In the genomic region with DNA sequence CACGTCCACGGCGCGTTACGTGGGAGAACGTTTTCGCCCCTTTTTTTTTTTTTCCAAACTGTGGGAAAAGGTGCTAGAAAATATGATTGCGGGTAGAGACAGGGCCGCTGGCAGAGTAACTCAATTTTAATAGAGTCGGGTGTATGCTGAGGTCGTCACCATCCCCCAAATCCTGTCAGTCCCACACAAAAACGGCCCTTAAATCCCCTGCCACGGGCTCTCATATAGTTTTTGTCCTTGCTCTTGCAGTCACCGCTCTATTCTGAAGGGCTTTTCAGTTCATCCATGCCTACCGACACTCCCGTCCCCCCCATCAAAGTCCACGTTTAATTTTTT, we compare ENCODE assay signal across 1 cellular context.
TF ChIP-seq lines count a peak whose summit lies in the region.

No MANE protein-coding gene starts in this region.

TF ChIP-seq in GM12878, 131 proteins besides CTCF, POLR2A, EP300 and RAD21 (continued from another document):
- TF ChIP-seq RAD51 (IDR thresholded peaks at IDR 0.05) (no peak), GABPA (IDR thresholded peaks at IDR 0.05; ENCODE audit: low read depth) (no peak), JUNB (IDR thresholded peaks at IDR 0.05) (no peak), ETV6 (conservative IDR thresholded peaks at IDR 0.05 in 1 of 2, IDR thresholded peaks at IDR 0.05 in 1 of 2; ENCODE audit: borderline replicate concordance in 1 of 2, low read depth in 1 of 2) (no peak), ZNF384 (IDR thresholded peaks at IDR 0.05; ENCODE audit: borderline replicate concordance, low read depth, low read length) (peak; percentile 89)
- TF ChIP-seq, protein P1, sequence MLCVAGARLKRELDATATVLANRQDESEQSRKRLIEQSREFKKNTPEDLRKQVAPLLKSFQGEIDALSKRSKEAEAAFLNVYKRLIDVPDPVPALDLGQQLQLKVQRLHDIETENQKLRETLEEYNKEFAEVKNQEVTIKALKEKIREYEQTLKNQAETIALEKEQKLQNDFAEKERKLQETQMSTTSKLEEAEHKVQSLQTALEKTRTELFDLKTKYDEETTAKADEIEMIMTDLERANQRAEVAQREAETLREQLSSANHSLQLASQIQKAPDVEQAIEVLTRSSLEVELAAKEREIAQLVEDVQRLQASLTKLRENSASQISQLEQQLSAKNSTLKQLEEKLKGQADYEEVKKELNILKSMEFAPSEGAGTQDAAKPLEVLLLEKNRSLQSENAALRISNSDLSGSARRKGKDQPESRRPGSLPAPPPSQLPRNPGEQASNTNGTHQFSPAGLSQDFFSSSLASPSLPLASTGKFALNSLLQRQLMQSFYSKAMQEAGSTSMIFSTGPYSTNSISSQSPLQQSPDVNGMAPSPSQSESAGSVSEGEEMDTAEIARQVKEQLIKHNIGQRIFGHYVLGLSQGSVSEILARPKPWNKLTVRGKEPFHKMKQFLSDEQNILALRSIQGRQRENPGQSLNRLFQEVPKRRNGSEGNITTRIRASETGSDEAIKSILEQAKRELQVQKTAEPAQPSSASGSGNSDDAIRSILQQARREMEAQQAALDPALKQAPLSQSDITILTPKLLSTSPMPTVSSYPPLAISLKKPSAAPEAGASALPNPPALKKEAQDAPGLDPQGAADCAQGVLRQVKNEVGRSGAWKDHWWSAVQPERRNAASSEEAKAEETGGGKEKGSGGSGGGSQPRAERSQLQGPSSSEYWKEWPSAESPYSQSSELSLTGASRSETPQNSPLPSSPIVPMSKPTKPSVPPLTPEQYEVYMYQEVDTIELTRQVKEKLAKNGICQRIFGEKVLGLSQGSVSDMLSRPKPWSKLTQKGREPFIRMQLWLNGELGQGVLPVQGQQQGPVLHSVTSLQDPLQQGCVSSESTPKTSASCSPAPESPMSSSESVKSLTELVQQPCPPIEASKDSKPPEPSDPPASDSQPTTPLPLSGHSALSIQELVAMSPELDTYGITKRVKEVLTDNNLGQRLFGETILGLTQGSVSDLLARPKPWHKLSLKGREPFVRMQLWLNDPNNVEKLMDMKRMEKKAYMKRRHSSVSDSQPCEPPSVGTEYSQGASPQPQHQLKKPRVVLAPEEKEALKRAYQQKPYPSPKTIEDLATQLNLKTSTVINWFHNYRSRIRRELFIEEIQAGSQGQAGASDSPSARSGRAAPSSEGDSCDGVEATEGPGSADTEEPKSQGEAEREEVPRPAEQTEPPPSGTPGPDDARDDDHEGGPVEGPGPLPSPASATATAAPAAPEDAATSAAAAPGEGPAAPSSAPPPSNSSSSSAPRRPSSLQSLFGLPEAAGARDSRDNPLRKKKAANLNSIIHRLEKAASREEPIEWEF (IDR thresholded peaks at IDR 0.05; ENCODE audit: insufficient replicate concordance, low read depth, low read length) = peak; percentile 45
TF ChIP-seq in GM12878: peak in this region for 4.
